In genomic region chr14:50025073-50025472, GRCh38 we compare ENCODE assay signal across 20 cellular contexts.
"Had no signal": no experiment of that assay in that cellular context is flagged by ENCODE, and none has a peak within 500 bp of the region (broad histone marks: within the 10 kb centered on the region; RNA-seq: fewer than 3 reads in every experiment).

No MANE protein-coding gene starts in this region.

- H3K27me3 Mint-ChIP-seq: activated CD4-positive, alpha-beta memory T cell treated with anti-CD3 and anti-CD28 coated beads for 36 hours; activated naive CD4-positive, alpha-beta T cell treated with anti-CD3 and anti-CD28 coated beads, Interleukin-2, amount 50 U/mL, for 24 hours; naive thymus-derived CD8-positive, alpha-beta T cell had no signal

- H3K4me1 ChIP-seq: left ventricle myocardium inferior had no signal

- ATAC-seq: activated T-cell treated with anti-CD3 and anti-CD28 coated beads, Interleukin-2, amount 50 U/mL, for 4 hours; naive thymus-derived CD8-positive, alpha-beta T cell had no signal

- DNase-seq: activated CD4-positive, alpha-beta T cell treated with anti-CD3 and anti-CD28 coated beads for 1 hour; activated effector memory CD4-positive, alpha-beta T cell treated with anti-CD3 and anti-CD28 coated beads, Interleukin-2, amount 50 U/mL, for 16 hours; activated T-cell treated with anti-CD3 and anti-CD28 coated beads, Interleukin-2, amount 50 U/mL, for 4 hours; anterior cingulate cortex; hippocampal formation; kidney; left ventricle myocardium inferior; mesenchymal stem cell; naive thymus-derived CD8-positive, alpha-beta T cell; posterior cingulate gyrus; stimulated activated CD4-positive, alpha-beta T cell treated with anti-CD3 and anti-CD28 coated beads, Interleukin-15, amount 100 ng/mL, for 24 hours; stimulated activated CD4-positive, alpha-beta T cell treated with anti-CD3 and anti-CD28 coated beads, Interleukin-4, amount 100 ng/mL, for 1 hour; stimulated activated naive CD4-positive, alpha-beta T cell; T-helper 1 cell; T1000; transverse colon had no signal

- H3K27me3 ChIP-seq: esophagus muscularis mucosa, transverse colon had no signal

- H3K36me3 ChIP-seq: esophagus muscularis mucosa, left ventricle myocardium inferior, transverse colon had no signal

- H3K27ac ChIP-seq: left ventricle myocardium inferior had no signal

- H3K4me3 Mint-ChIP-seq: activated CD4-positive, alpha-beta memory T cell treated with anti-CD3 and anti-CD28 coated beads for 36 hours; activated naive CD4-positive, alpha-beta T cell treated with anti-CD3 and anti-CD28 coated beads, Interleukin-2, amount 50 U/mL, for 24 hours; activated T-cell treated with anti-CD3 and anti-CD28 coated beads, Interleukin-2, amount 50 U/mL, for 4 hours; naive thymus-derived CD8-positive, alpha-beta T cell had no signal

- H3K4me3 ChIP-seq: esophagus muscularis mucosa, left ventricle myocardium inferior, skin epidermis, transverse colon had no signal

- H3K27ac Mint-ChIP-seq: activated CD4-positive, alpha-beta memory T cell treated with anti-CD3 and anti-CD28 coated beads for 36 hours had no signal
